In the genomic region with DNA sequence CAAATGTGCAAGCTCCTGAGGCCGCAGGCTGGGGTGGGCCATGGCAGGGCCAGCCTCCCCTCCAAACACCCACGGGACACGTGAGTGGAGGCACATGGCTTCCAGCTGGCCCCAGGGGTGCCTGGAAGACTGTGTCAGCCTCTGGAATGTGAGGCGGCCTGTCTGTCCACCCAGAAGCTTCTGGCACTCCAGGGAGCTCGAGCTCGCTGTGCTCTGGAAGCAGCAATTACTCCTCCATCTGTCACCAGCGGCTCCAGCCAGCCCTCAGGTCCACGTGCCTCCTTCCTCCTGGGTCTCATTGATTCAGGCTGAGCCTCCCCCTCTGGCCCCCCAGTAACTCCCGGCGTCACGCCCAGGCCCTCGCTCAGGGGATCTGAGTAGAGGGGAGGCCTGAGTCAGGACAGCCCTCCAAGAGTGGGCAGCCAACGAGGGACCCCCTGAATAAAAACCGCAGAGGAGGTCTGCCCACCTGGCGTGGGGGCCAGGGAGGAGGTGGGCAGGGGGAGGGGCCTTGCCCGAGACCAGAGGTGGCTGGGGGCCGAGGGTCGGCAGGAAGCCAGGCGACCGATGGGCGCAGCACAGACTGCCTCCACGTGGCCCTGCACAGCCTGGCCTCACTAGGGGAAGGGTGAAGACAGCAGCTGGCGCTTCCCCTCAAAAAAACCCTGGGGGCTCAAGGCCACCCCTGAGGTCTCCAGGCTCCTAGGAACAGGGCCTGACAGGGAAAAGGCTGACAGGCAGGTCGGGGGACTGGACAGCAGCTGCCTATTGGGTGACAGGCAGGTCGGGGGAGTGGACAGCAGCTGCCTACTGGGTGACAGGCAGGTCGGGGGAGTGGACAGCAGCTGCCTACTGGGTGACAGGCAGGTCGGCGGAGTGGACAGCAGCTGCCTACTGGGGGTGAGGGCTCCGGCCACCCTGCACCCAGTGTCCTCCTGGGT, we compare ENCODE assay signal across 9 cellular contexts. TPM values are rescaled to one million over a fixed set of nuclear protein-coding genes. Genes with fewer than 3 reads are reported as not detected.
DNase-seq lines count a peak whose midpoint lies in the region; ATAC-seq lines count a peak whose summit lies in the region.
"Had no signal": no experiment of that assay in that cellular context is flagged by ENCODE, and none has a peak within 500 bp of the region (broad histone marks: within the 10 kb centered on the region; RNA-seq: fewer than 3 reads in every experiment).

No MANE protein-coding gene starts in this region.

- 36% methylated on average over 29 of the region's 29 CpGs for WGBS in right cardiac atrium

- H3K27ac Mint-ChIP-seq in activated T-helper 1 cell treated with anti-CD3 and anti-CD28 coated beads, Interleukin-12 subunit alpha, Interleukin-12 subunit beta, Interleukin-2, Interleukin-4 antibody, amounts not matched to agents 30 ng/mL and 10 ng/mL and 1 ng/mL, durations not matched to agents 14 hours and 24 hours and 36 hours, result peak overlapping the region; percentile 12
- H3K27ac Mint-ChIP-seq in stimulated activated naive B cell treated with anti-CD40 and anti-IgM and Interleukin-4, amounts not matched to agents 10 μg/mL and 1 μg/mL and 100 μg/mL, for 72 hours, result peak overlapping the region; percentile 25

- H3K4me1 ChIP-seq in right cardiac atrium (ENCODE audit: control insufficient read depth, insufficient read depth, low read length), result peaks cover 16% of the 10 kb centered on the region

- no peaks in the 10 kb centered on the region for H3K27me3 Mint-ChIP-seq in activated T-helper 1 cell treated with anti-CD3 and anti-CD28 coated beads, Interleukin-12 subunit alpha, Interleukin-12 subunit beta, Interleukin-2, Interleukin-4 antibody, amounts not matched to agents 30 ng/mL and 10 ng/mL and 1 ng/mL, durations not matched to agents 14 hours and 24 hours and 36 hours (ENCODE audit: insufficient read depth)
- no peaks in the 10 kb centered on the region for H3K27me3 Mint-ChIP-seq in stimulated activated naive B cell treated with anti-CD40 and anti-IgM and Interleukin-4, amounts not matched to agents 10 μg/mL and 1 μg/mL and 100 μg/mL, for 72 hours

- no peaks in the 10 kb centered on the region for H3K36me3 Mint-ChIP-seq in activated T-helper 1 cell treated with anti-CD3 and anti-CD28 coated beads, Interleukin-12 subunit alpha, Interleukin-12 subunit beta, Interleukin-2, Interleukin-4 antibody, amounts not matched to agents 30 ng/mL and 10 ng/mL and 1 ng/mL, durations not matched to agents 14 hours and 24 hours and 36 hours (ENCODE audit: low read depth)
- peaks cover 12 to 24% of the 10 kb centered on the region in 2 donors for H3K36me3 Mint-ChIP-seq in stimulated activated naive B cell treated with anti-CD40 and anti-IgM and Interleukin-4, amounts not matched to agents 10 μg/mL and 1 μg/mL and 100 μg/mL, for 72 hours

- no peak overlapping the region for H3K4me3 ChIP-seq in right cardiac atrium (ENCODE audit: low read length)

- intact Hi-C loops in activated T-helper 1 cell treated with anti-CD3 and anti-CD28 coated beads, Interleukin-12 subunit alpha, Interleukin-12 subunit beta, Interleukin-2, Interleukin-4 antibody, amounts not matched to agents 30 ng/mL and 10 ng/mL and 1 ng/mL, durations not matched to agents 14 hours and 24 hours and 36 hours (cut with micrococcal nuclease), result no loop called here
- intact Hi-C loops in right cardiac atrium (cut with DNase I), result no loop called here

- DNase-seq in HCEC 1CT (peak; percentile 91), right cardiac atrium (peak; percentile 73 to 85 (median 84)), DMS79 (lab: John Stamatoyannopoulos, UW) (no peak)
- DNase-seq in activated T-helper 1 cell treated with anti-CD3 and anti-CD28 coated beads, Interleukin-12 subunit alpha, Interleukin-12 subunit beta, Interleukin-2, Interleukin-4 antibody, amounts not matched to agents 30 ng/mL and 10 ng/mL and 1 ng/mL, durations not matched to agents 14 hours and 24 hours and 36 hours (ENCODE audit: low spot score), result no peak
- DNase-seq in stimulated activated naive B cell treated with anti-CD40 and anti-IgM and Interleukin-4, amounts not matched to agents 10 μg/mL and 1 μg/mL and 100 μg/mL, for 72 hours, result no peak
- no peak for DNase-seq in activated CD4-positive, alpha-beta T cell treated with anti-CD3 and anti-CD28 coated beads, Interleukin-2, amount 50 U/mL, for 48 hours
- DNase-seq: cortex of kidney had no signal

- no peak overlapping the region for H3K4me3 Mint-ChIP-seq in activated T-helper 1 cell treated with anti-CD3 and anti-CD28 coated beads, Interleukin-12 subunit alpha, Interleukin-12 subunit beta, Interleukin-2, Interleukin-4 antibody, amounts not matched to agents 30 ng/mL and 10 ng/mL and 1 ng/mL, durations not matched to agents 14 hours and 24 hours and 36 hours
- H3K4me3 Mint-ChIP-seq in stimulated activated naive B cell treated with anti-CD40 and anti-IgM and Interleukin-4, amounts not matched to agents 10 μg/mL and 1 μg/mL and 100 μg/mL, for 72 hours, result peak overlapping the region in 1 of 2 donors; percentile 39

- no peaks in the 10 kb centered on the region for H3K9me3 ChIP-seq in right cardiac atrium (ENCODE audit: control insufficient read depth, low read length)

- no peak overlapping the region for H3K27ac ChIP-seq in right cardiac atrium (ENCODE audit: low read length)

- no peaks in the 10 kb centered on the region for H3K9me3 Mint-ChIP-seq in activated T-helper 1 cell treated with anti-CD3 and anti-CD28 coated beads, Interleukin-12 subunit alpha, Interleukin-12 subunit beta, Interleukin-2, Interleukin-4 antibody, amounts not matched to agents 30 ng/mL and 10 ng/mL and 1 ng/mL, durations not matched to agents 14 hours and 24 hours and 36 hours
- H3K9me3 Mint-ChIP-seq in stimulated activated naive B cell treated with anti-CD40 and anti-IgM and Interleukin-4, amounts not matched to agents 10 μg/mL and 1 μg/mL and 100 μg/mL, for 72 hours, result no peaks in the 10 kb centered on the region

- no peaks in the 10 kb centered on the region for H3K4me1 Mint-ChIP-seq in activated T-helper 1 cell treated with anti-CD3 and anti-CD28 coated beads, Interleukin-12 subunit alpha, Interleukin-12 subunit beta, Interleukin-2, Interleukin-4 antibody, amounts not matched to agents 30 ng/mL and 10 ng/mL and 1 ng/mL, durations not matched to agents 14 hours and 24 hours and 36 hours (ENCODE audit: low read depth)
- peaks cover 39 to 42% of the 10 kb centered on the region in 2 donors for H3K4me1 Mint-ChIP-seq in stimulated activated naive B cell treated with anti-CD40 and anti-IgM and Interleukin-4, amounts not matched to agents 10 μg/mL and 1 μg/mL and 100 μg/mL, for 72 hours

- no peaks in the 10 kb centered on the region for H3K27me3 ChIP-seq in right cardiac atrium (ENCODE audit: control insufficient read depth, insufficient read depth)

- peak; percentile 15 to 34 for ATAC-seq in right cardiac atrium
- ATAC-seq in stimulated activated naive B cell treated with anti-CD40 and anti-IgM and Interleukin-4, amounts not matched to agents 10 μg/mL and 1 μg/mL and 100 μg/mL, for 72 hours (replicated peaks), result no peak
- ATAC-seq in HG03571 (IDR thresholded peaks at IDR 0.05; ENCODE audit: unreplicated experiment), result no peak
- ATAC-seq in GM21786 (IDR thresholded peaks at IDR 0.05; ENCODE audit: unreplicated experiment), result no peak

RNA-seq across cellular contexts. Expression of gene PIEZO1, which starts 11.9 kb away (rescaled TPM):
- 214 and 217 TPM in 2 replicates for total RNA-seq in activated T-helper 1 cell treated with anti-CD3 and anti-CD28 coated beads, Interleukin-12 subunit alpha, Interleukin-12 subunit beta, Interleukin-2, Interleukin-4 antibody, amounts not matched to agents 30 ng/mL and 10 ng/mL and 1 ng/mL, durations not matched to agents 14 hours and 24 hours and 36 hours
- 10 to 100 TPM; 21.7 to 45.6 (median 29.8) TPM for total RNA-seq in right cardiac atrium
- polyA plus RNA-seq in right cardiac atrium, result 37.3 TPM

RNA-seq across cellular contexts. Expression of gene CDT1, which starts 30.4 kb away (rescaled TPM):
- 95.4 and 97.3 TPM in 2 replicates for total RNA-seq in activated T-helper 1 cell treated with anti-CD3 and anti-CD28 coated beads, Interleukin-12 subunit alpha, Interleukin-12 subunit beta, Interleukin-2, Interleukin-4 antibody, amounts not matched to agents 30 ng/mL and 10 ng/mL and 1 ng/mL, durations not matched to agents 14 hours and 24 hours and 36 hours
- total RNA-seq in right cardiac atrium, result 1 to 10 TPM in 2 of 4 donors, under 1 TPM in 2; 0.57 to 3.1 (median 1.1) TPM
- 0.27 TPM for polyA plus RNA-seq in right cardiac atrium

RNA-seq across cellular contexts. Expression of gene APRT, which starts 38.6 kb away (rescaled TPM):
- 301 and 303 TPM in 2 replicates for total RNA-seq in activated T-helper 1 cell treated with anti-CD3 and anti-CD28 coated beads, Interleukin-12 subunit alpha, Interleukin-12 subunit beta, Interleukin-2, Interleukin-4 antibody, amounts not matched to agents 30 ng/mL and 10 ng/mL and 1 ng/mL, durations not matched to agents 14 hours and 24 hours and 36 hours
- 10 to 100 TPM; 40.8 to 65.8 (median 50.7) TPM for total RNA-seq in right cardiac atrium
- polyA plus RNA-seq in right cardiac atrium, result 82.0 TPM

Comparison
In these comparisons a context has a peak if more than half of its experiments do, and no peak if none do; other contexts are left out.
1. DNase-seq: peak in HCEC 1CT (single experiment) and right cardiac atrium (3 of 3); none in activated T-helper 1 cell treated with anti-CD3 and anti-CD28 coated beads, Interleukin-12 subunit alpha, Interleukin-12 subunit beta, Interleukin-2, Interleukin-4 antibody, amounts not matched to agents 30 ng/mL and 10 ng/mL and 1 ng/mL, durations not matched to agents 14 hours and 24 hours and 36 hours (single experiment), stimulated activated naive B cell treated with anti-CD40 and anti-IgM and Interleukin-4, amounts not matched to agents 10 μg/mL and 1 μg/mL and 100 μg/mL, for 72 hours (single experiment), DMS79 (single experiment) and activated CD4-positive, alpha-beta T cell treated with anti-CD3 and anti-CD28 coated beads, Interleukin-2, amount 50 U/mL, for 48 hours (0 of 2).
2. ATAC-seq: peak in right cardiac atrium (2 of 2); none in stimulated activated naive B cell treated with anti-CD40 and anti-IgM and Interleukin-4, amounts not matched to agents 10 μg/mL and 1 μg/mL and 100 μg/mL, for 72 hours (0 of 2), HG03571 (single experiment) and GM21786 (single experiment).
3. RNA of gene CDT1, which starts 30.4 kb away (total RNA-seq): 95.4 to 97.3 TPM in activated T-helper 1 cell treated with anti-CD3 and anti-CD28 coated beads, Interleukin-12 subunit alpha, Interleukin-12 subunit beta, Interleukin-2, Interleukin-4 antibody, amounts not matched to agents 30 ng/mL and 10 ng/mL and 1 ng/mL, durations not matched to agents 14 hours and 24 hours and 36 hours; 0.57 to 3.1 TPM in right cardiac atrium; every median in the first group is over 10 times any median in the second.